ENCODE assay signal across 30 cellular contexts in genomic region chr3:23655749-23656148, GRCh38.
"Had no signal": no experiment of that assay in that cellular context is flagged by ENCODE, and none has a peak within 500 bp of the region (broad histone marks: within the 10 kb centered on the region; RNA-seq: fewer than 3 reads in every experiment).

No MANE protein-coding gene starts in this region.

- H3K4me3 Mint-ChIP-seq: activated CD4-positive, alpha-beta T cell treated with anti-CD3 and anti-CD28 coated beads, Interleukin-2, amount 10 ng/mL, durations not matched to agents 24 days and 14 days; activated CD8-positive, alpha-beta T cell treated with anti-CD3 and anti-CD28 coated beads for 36 hours; activated naive CD8-positive, alpha-beta T cell treated with anti-CD3 and anti-CD28 coated beads for 36 hours; activated T-cell treated with anti-CD3 and anti-CD28 coated beads, Interleukin-2, amount 50 U/mL, for 72 hours; activated T-helper 17 cell treated with anti-CD3 and anti-CD28 coated beads, Interleukin-2, amount 50 U/mL, for 72 hours; T-helper 1 cell treated with Interleukin-12 subunit alpha and Interleukin-12 subunit beta and Interleukin-4 antibody, amounts not matched to agents 30 μg/mL and 1 μg/mL, for 36 hours; T-helper 2 cell treated with Interferon-gamma antibody and Interleukin-4, amounts not matched to agents 5 μg/mL and 100 μg/mL, for 36 hours had no signal

- ATAC-seq: activated CD8-positive, alpha-beta T cell treated with anti-CD3 and anti-CD28 coated beads for 36 hours; activated T-cell treated with anti-CD3 and anti-CD28 coated beads, Interleukin-2, amount 50 U/mL, for 72 hours; activated T-helper 17 cell treated with anti-CD3 and anti-CD28 coated beads, Interleukin-2, amount 50 U/mL, for 72 hours; Right ventricle myocardium inferior had no signal

- H3K4me3 ChIP-seq: PC-9 had no signal

- H3K27me3 Mint-ChIP-seq: activated CD4-positive, alpha-beta T cell treated with anti-CD3 and anti-CD28 coated beads, Interleukin-2, amount 10 ng/mL, durations not matched to agents 24 days and 14 days; activated naive CD8-positive, alpha-beta T cell treated with anti-CD3 and anti-CD28 coated beads for 36 hours had no signal

- H2AFZ ChIP-seq: PC-9 had no signal

- H3K36me3 ChIP-seq: brain microvascular endothelial cell had no signal

- H3K27ac ChIP-seq: brain microvascular endothelial cell, PC-9, RWPE1 had no signal

- H3K4me2 ChIP-seq: PC-9 had no signal

- H3K4me1 Mint-ChIP-seq: activated T-helper 17 cell treated with anti-CD3 and anti-CD28 coated beads, Interleukin-2, amount 50 U/mL, for 72 hours had no signal

- H3K27me3 ChIP-seq: brain microvascular endothelial cell had no signal

- H3K27ac Mint-ChIP-seq: activated CD4-positive, alpha-beta T cell treated with anti-CD3 and anti-CD28 coated beads, Interleukin-2, amount 10 ng/mL, durations not matched to agents 24 days and 14 days; activated CD8-positive, alpha-beta T cell treated with anti-CD3 and anti-CD28 coated beads for 36 hours; activated naive CD8-positive, alpha-beta T cell treated with anti-CD3 and anti-CD28 coated beads for 36 hours; activated T-cell treated with anti-CD3 and anti-CD28 coated beads, Interleukin-2, amount 50 U/mL, for 72 hours; activated T-helper 17 cell treated with anti-CD3 and anti-CD28 coated beads, Interleukin-2, amount 50 U/mL, for 72 hours; T-helper 1 cell treated with Interleukin-12 subunit alpha and Interleukin-12 subunit beta and Interleukin-4 antibody, amounts not matched to agents 30 μg/mL and 1 μg/mL, for 36 hours; T-helper 2 cell treated with Interferon-gamma antibody and Interleukin-4, amounts not matched to agents 5 μg/mL and 100 μg/mL, for 36 hours had no signal

- H3K36me3 Mint-ChIP-seq: activated naive CD8-positive, alpha-beta T cell treated with anti-CD3 and anti-CD28 coated beads for 36 hours had no signal

- DNase-seq: activated CD4-positive, alpha-beta T cell treated with anti-CD3 and anti-CD28 coated beads, Interleukin-2, amount 10 ng/mL, durations not matched to agents 24 days and 14 days; activated CD4-positive, alpha-beta T cell treated with anti-CD3 and anti-CD28 coated beads, Interleukin-2, amount 50 U/mL, for 4 hours; activated CD8-positive, alpha-beta T cell treated with anti-CD3 and anti-CD28 coated beads for 36 hours; activated effector memory CD4-positive, alpha-beta T cell treated with anti-CD3 and anti-CD28 coated beads, Interleukin-2, amount 50 U/mL, for 16 hours; activated naive CD4-positive, alpha-beta T cell; activated naive CD4-positive, alpha-beta T cell treated with anti-CD3 and anti-CD28 coated beads, Interleukin-2, amount 50 U/mL, for 16 hours; activated naive CD8-positive, alpha-beta T cell treated with anti-CD3 and anti-CD28 coated beads for 36 hours; activated T-cell treated with anti-CD3 and anti-CD28 coated beads, Interleukin-2, amount 50 U/mL, for 1 hour; activated T-cell treated with anti-CD3 and anti-CD28 coated beads, Interleukin-2, amount 50 U/mL, for 72 hours; amniotic stem cell; aorta; brain microvascular endothelial cell; central memory CD4-positive, alpha-beta T cell; NCI-H1092 treated with DMSO at 0.1 percent for 48 hours; NCI-H1417; NCI-H187 treated with DMSO at 0.1 percent for 48 hours; NCI-H2081; NCI-H2171 treated with DMSO at 0.1 percent for 48 hours; NCI-H2227 treated with DMSO at 0.1 percent for 48 hours; NCI-H446; NCI-H510A treated with DMSO at 0.1 percent for 48 hours; NCI-H69; NCI-H82; PC-9; SIG-M5 had no signal
